1 cellular context compared by ENCODE assay signal in genomic region chr1:3597599-3597964, GRCh38.
TF ChIP-seq lines count a peak whose summit lies in the region.

No MANE protein-coding gene starts in this region.

TF ChIP-seq in HepG2, 621 proteins besides CTCF, POLR2A, EP300 and RAD21:
- TF ChIP-seq ZFP36L2 (CRISPR knock-in tag; IDR thresholded peaks at IDR 0.05) (no peak), TOE1 (CRISPR knock-in tag; IDR thresholded peaks at IDR 0.05) (no peak), HBP1 (CRISPR knock-in tag; IDR thresholded peaks at IDR 0.05; ENCODE audit: low read depth) (no peak)
- TF ChIP-seq, protein P1, sequence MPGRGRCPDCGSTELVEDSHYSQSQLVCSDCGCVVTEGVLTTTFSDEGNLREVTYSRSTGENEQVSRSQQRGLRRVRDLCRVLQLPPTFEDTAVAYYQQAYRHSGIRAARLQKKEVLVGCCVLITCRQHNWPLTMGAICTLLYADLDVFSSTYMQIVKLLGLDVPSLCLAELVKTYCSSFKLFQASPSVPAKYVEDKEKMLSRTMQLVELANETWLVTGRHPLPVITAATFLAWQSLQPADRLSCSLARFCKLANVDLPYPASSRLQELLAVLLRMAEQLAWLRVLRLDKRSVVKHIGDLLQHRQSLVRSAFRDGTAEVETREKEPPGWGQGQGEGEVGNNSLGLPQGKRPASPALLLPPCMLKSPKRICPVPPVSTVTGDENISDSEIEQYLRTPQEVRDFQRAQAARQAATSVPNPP (CRISPR knock-in tag; IDR thresholded peaks at IDR 0.05) = no peak
TF ChIP-seq in HepG2: peak in this region for 0.
